Comparison of ENCODE assay signal across 12 cellular contexts in the genomic region with DNA sequence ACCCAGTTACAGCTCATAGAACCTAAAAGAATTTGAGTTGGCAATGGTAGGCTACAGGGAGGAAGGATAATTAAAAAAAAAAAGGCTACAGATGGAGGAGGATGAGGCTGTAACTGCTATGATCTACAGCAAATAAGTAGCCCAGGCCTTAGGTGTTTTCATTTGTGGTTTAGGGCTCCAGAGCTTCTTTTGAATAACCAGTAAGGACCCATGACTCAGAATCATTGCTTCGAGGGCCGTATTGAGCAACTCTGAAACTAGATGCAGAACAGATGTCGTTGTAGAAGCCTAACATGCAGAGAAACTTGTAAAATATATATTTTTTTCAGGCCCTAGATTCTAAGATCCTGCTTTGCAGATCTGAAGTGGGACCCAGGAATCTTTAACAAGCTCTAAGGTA. TPM values are rescaled to one million over a fixed set of nuclear protein-coding genes. Genes with fewer than 3 reads are reported as not detected.
DNase-seq lines count a peak whose midpoint lies in the region; ATAC-seq, FAIRE-seq and TF ChIP-seq lines count a peak whose summit lies in the region.
"Had no signal": no experiment of that assay in that cellular context is flagged by ENCODE, and none has a peak within 500 bp of the region (broad histone marks: within the 10 kb centered on the region; RNA-seq: fewer than 3 reads in every experiment).

No MANE protein-coding gene starts in this region.

- TF ChIP-seq POLR2A in gastrocnemius medialis (IDR thresholded peaks at IDR 0.05): no peak

- H3K4me3 ChIP-seq in AG10803 (ENCODE audit: low read length) (no peak overlapping the region), gastrocnemius medialis (no peak overlapping the region)
- H3K4me3 ChIP-seq in CD4-positive, alpha-beta memory T cell (ENCODE audit: low read length in 2 of 2): no peak overlapping the region

- in situ Hi-C loops in gastrocnemius medialis (cut with MboI; ENCODE audit: low sequenced_read_pairs in 4 of 4): no loop called here

- no peaks in the 10 kb centered on the region for H3K4me1 Mint-ChIP-seq in CD4-positive, alpha-beta memory T cell

- TF ChIP-seq CTCF in AG10803 (conservative IDR thresholded peaks at IDR 0.05; ENCODE audit: low read length) (no peak), gastrocnemius medialis (IDR thresholded peaks at IDR 0.05 in 4 of 5, conservative IDR thresholded peaks at IDR 0.05 in 1 of 5) (no peak)

- no peak for FAIRE-seq in HTR-8/SVneo (lab: Jason Lieb, UNC)

- peaks cover 18 to 22% of the 10 kb centered on the region in 2 donors for H3K27me3 Mint-ChIP-seq in CD4-positive, alpha-beta memory T cell

- ATAC-seq in gastrocnemius medialis (no peak), GM19452 (IDR thresholded peaks at IDR 0.05; ENCODE audit: unreplicated experiment) (no peak)

- DNase-seq in AG10803 (ENCODE audit: low read depth) (peak; percentile 98), HTR-8/SVneo (ENCODE audit: insufficient read length, low spot score) (peak; percentile 84), amniotic epithelial cell (ENCODE audit: low read depth) (peak; percentile 97), iris pigment epithelial cell (ENCODE audit: low read depth) (peak; percentile 99), gastrocnemius medialis (no peak), substantia nigra (lab: John Stamatoyannopoulos, UW) (no peak)
- DNase-seq in CD4-positive, alpha-beta memory T cell: no peak
- DNase-seq: central memory CD4-positive, alpha-beta T cell; MM.1S; nucleus accumbens had no signal

- no peaks in the 10 kb centered on the region for H3K27me3 ChIP-seq in gastrocnemius medialis
- H3K27me3 ChIP-seq in CD4-positive, alpha-beta memory T cell (ENCODE audit: insufficient read depth, low read length): no peaks in the 10 kb centered on the region

- CTCF ChIA-PET in CD4-positive, alpha-beta memory T cell (lab: Charles Lee; ENCODE audit: partially characterized antibody): no interaction called here

- POLR2A ChIA-PET in CD4-positive, alpha-beta memory T cell (lab: Charles Lee; ENCODE audit: partially characterized antibody): no interaction called here

- H3K9me3 ChIP-seq in gastrocnemius medialis: no peaks in the 10 kb centered on the region
- H3K9me3 ChIP-seq in CD4-positive, alpha-beta memory T cell (ENCODE audit: control insufficient read depth in 1 of 2, low read length in 2 of 2): no peaks in the 10 kb centered on the region

- H3K4me1 ChIP-seq in gastrocnemius medialis: no peaks in the 10 kb centered on the region
- H3K4me1 ChIP-seq in CD4-positive, alpha-beta memory T cell (ENCODE audit: insufficient read depth, low read length): no peaks in the 10 kb centered on the region

- no peak overlapping the region for H3K27ac Mint-ChIP-seq in CD4-positive, alpha-beta memory T cell

- H3K27ac ChIP-seq in gastrocnemius medialis: no peak overlapping the region
- no peak overlapping the region for H3K27ac ChIP-seq in CD4-positive, alpha-beta memory T cell (ENCODE audit: low read depth, low read length)
- no peak overlapping the region for H3K27ac ChIP-seq in substantia nigra (ENCODE audit: low read depth, low read length, poor library complexity, severe bottlenecking)

- H3K9me3 Mint-ChIP-seq in CD4-positive, alpha-beta memory T cell: no peaks in the 10 kb centered on the region

- intact Hi-C loops in gastrocnemius medialis (cut with DNase I; ENCODE audit: low total_unique reads): no loop called here
- intact Hi-C loops in CD4-positive, alpha-beta memory T cell (cut with micrococcal nuclease): no loop called here

- no peaks in the 10 kb centered on the region for H3K36me3 Mint-ChIP-seq in CD4-positive, alpha-beta memory T cell

- no peak overlapping the region for H3K4me3 Mint-ChIP-seq in CD4-positive, alpha-beta memory T cell

- H3K36me3 ChIP-seq in gastrocnemius medialis: no peaks in the 10 kb centered on the region
- H3K36me3 ChIP-seq in CD4-positive, alpha-beta memory T cell (ENCODE audit: insufficient read depth, low read length): no peaks in the 10 kb centered on the region

RNA-seq across cellular contexts. Expression of a gene that starts 19.0 kb away (rescaled TPM):
- not detected for total RNA-seq in gastrocnemius medialis
- not detected for total RNA-seq in CD4-positive, alpha-beta memory T cell
- polyA plus RNA-seq in CD4-positive, alpha-beta memory T cell: not detected
- total RNA-seq: activated CD8-positive, alpha-beta memory T cell treated with anti-CD3 and anti-CD28 coated beads for 36 hours had no signal

Comparison
In these comparisons a context has a peak if more than half of its experiments do, and no peak if none do; other contexts are left out.
1. DNase-seq: peak in AG10803 (single experiment), HTR-8/SVneo (single experiment), amniotic epithelial cell (single experiment) and iris pigment epithelial cell (single experiment); none in gastrocnemius medialis (0 of 2), CD4-positive, alpha-beta memory T cell (0 of 5) and substantia nigra (0 of 49).